ENCODE assay signal across 10 cellular contexts in genomic region chr11:8033791-8034585, GRCh38.
"Had no signal": no experiment of that assay in that cellular context is flagged by ENCODE, and none has a peak within 500 bp of the region (broad histone marks: within the 10 kb centered on the region; RNA-seq: fewer than 3 reads in every experiment).

No MANE protein-coding gene starts in this region.

- H3K27ac ChIP-seq: colonic mucosa, esophagus squamous epithelium, pancreas, SJCRH30, upper lobe of left lung had no signal

- DNase-seq: esophagus squamous epithelium had no signal

- H3K4me3 Mint-ChIP-seq: activated CD4-positive, alpha-beta T cell treated with anti-CD3 and anti-CD28 coated beads, Interleukin-2, amount 10 ng/mL, durations not matched to agents 24 days and 14 days; activated naive CD4-positive, alpha-beta T cell treated with anti-CD3 and anti-CD28 coated beads, Interleukin-2, amount 10 ng/mL, durations not matched to agents 7 days and 5 days; neural crest cell; T-helper 2 cell treated with Interferon-gamma antibody and Interleukin-4, amounts not matched to agents 5 μg/mL and 100 μg/mL, for 36 hours had no signal

- H3K9me3 Mint-ChIP-seq: activated CD4-positive, alpha-beta T cell treated with anti-CD3 and anti-CD28 coated beads, Interleukin-2, amount 10 ng/mL, durations not matched to agents 24 days and 14 days; activated naive CD4-positive, alpha-beta T cell treated with anti-CD3 and anti-CD28 coated beads, Interleukin-2, amount 10 ng/mL, durations not matched to agents 7 days and 5 days; neural crest cell; T-helper 2 cell treated with Interferon-gamma antibody and Interleukin-4, amounts not matched to agents 5 μg/mL and 100 μg/mL, for 36 hours had no signal

- H3K27me3 ChIP-seq: colonic mucosa, pancreas, SJCRH30 had no signal

- H3K4me1 ChIP-seq: colonic mucosa, pancreas had no signal

- H3K36me3 Mint-ChIP-seq: activated naive CD4-positive, alpha-beta T cell treated with anti-CD3 and anti-CD28 coated beads, Interleukin-2, amount 10 ng/mL, durations not matched to agents 7 days and 5 days had no signal

- H3K27ac Mint-ChIP-seq: activated CD4-positive, alpha-beta T cell treated with anti-CD3 and anti-CD28 coated beads, Interleukin-2, amount 10 ng/mL, durations not matched to agents 24 days and 14 days; activated naive CD4-positive, alpha-beta T cell treated with anti-CD3 and anti-CD28 coated beads, Interleukin-2, amount 10 ng/mL, durations not matched to agents 7 days and 5 days; T-helper 2 cell treated with Interferon-gamma antibody and Interleukin-4, amounts not matched to agents 5 μg/mL and 100 μg/mL, for 36 hours had no signal

- FAIRE-seq: pancreas had no signal

- H3K36me3 ChIP-seq: colonic mucosa, esophagus squamous epithelium, pancreas, SJCRH30, upper lobe of left lung had no signal

- H3K4me3 ChIP-seq: colonic mucosa, hepatocyte, pancreas, SJCRH30, upper lobe of left lung had no signal

- H3K9me3 ChIP-seq: colonic mucosa, esophagus squamous epithelium, pancreas, SJCRH30, upper lobe of left lung had no signal
